ENCODE assay signal across 8 cellular contexts in the genomic region with DNA sequence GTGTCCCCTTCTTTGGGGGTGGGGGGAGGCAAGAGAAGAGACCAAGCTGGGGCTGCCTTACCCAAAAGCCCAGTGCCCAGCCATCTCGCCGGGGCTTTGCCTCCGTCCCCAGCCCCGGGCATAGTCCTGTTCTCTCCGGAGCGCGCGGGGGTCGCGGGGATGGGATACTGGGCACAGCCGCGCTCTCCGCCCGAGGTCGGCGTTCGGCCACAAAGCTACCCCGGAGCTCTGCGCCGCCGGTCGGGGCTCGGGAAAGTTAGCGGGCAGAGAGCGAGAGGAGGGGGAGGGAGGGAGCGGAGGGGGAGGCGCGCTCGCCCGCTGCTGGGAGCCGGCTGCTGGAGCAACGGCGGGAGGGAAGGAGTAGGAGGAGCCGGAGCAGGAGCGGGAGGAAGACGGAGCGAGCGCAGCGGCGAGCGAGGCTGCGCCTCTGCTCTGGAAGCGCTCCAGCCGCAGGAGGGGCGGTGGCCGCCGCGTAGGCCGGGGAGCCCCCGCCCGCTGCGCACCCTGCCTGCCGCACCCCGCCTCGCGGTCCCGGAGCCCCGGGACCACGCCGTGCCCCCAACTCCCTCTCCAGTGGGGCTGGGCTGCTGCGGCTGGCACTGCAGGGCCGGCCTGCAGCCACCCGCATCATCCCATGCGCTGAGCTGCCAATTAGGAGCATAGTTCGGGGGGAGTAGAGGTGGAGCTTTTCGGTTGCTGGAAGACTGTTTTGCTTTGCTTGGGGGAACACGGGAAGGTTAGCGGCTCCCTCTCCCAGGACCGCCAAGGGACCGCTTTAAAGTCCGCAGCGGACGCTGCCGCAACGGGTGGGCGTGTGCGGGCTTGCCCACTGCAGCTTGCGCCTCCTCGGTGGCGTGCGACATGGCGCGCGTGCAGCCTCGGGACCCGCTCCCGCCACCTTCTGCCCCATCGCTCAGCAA. TPM values are rescaled to one million over a fixed set of nuclear protein-coding genes. Genes with fewer than 3 reads are reported as not detected.
DNase-seq lines count a peak whose midpoint lies in the region; ATAC-seq and TF ChIP-seq lines count a peak whose summit lies in the region.

A gene with protein sequence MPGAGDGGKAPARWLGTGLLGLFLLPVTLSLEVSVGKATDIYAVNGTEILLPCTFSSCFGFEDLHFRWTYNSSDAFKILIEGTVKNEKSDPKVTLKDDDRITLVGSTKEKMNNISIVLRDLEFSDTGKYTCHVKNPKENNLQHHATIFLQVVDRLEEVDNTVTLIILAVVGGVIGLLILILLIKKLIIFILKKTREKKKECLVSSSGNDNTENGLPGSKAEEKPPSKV (minus strand): TSS at position 272 of the 920 bp plus-strand sequence. CDS start 150 bp downstream, at position 122.

- no peaks in the 10 kb centered on the region for H3K36me3 ChIP-seq in neural cell (ENCODE audit: insufficient read depth, low read length)

- no peak for TF ChIP-seq EP300 in neural cell (conservative IDR thresholded peaks at IDR 0.05; ENCODE audit: poor library complexity, severe bottlenecking)

- H3K27me3 ChIP-seq in neural cell (ENCODE audit: insufficient read depth, low read depth, low read length) = peaks cover 80% of the 10 kb centered on the region

- no peaks in the 10 kb centered on the region for H3K9me3 Mint-ChIP-seq in activated naive CD4-positive, alpha-beta T cell treated with anti-CD3 and anti-CD28 coated beads, Interleukin-2, amount 50 U/mL, for 72 hours

- no peaks in the 10 kb centered on the region for H3K36me3 Mint-ChIP-seq in activated naive CD4-positive, alpha-beta T cell treated with anti-CD3 and anti-CD28 coated beads, Interleukin-2, amount 50 U/mL, for 72 hours

- peak within 1 kb of the TSS; percentile 76 for H3K4me3 ChIP-seq in neural cell (ENCODE audit: low read length)

- H3K79me2 ChIP-seq in neural cell (replicated peaks; ENCODE audit: insufficient read depth, low read length) = no peaks in the 10 kb centered on the region

- no peaks in the 10 kb centered on the region for H4K20me1 ChIP-seq in neural cell (ENCODE audit: insufficient read depth)

- DNase-seq in ELF-1 (ENCODE audit: low read depth, low spot score) (peak; percentile 78), NCI-H146 (lab: John Stamatoyannopoulos, UW) (peak; percentile 63), globus pallidus (ENCODE audit: low spot score) (peak; percentile 45)
- DNase-seq in activated naive CD4-positive, alpha-beta T cell treated with anti-CD3 and anti-CD28 coated beads, Interleukin-2, amount 50 U/mL, for 72 hours (ENCODE audit: low spot score in 2 of 2) = no peak

- peak; percentile 56 to 59 for ATAC-seq in activated naive CD4-positive, alpha-beta T cell treated with anti-CD3 and anti-CD28 coated beads, Interleukin-2, amount 50 U/mL, for 72 hours
- ATAC-seq in GM21515 (IDR thresholded peaks at IDR 0.05; ENCODE audit: unreplicated experiment) (no peak), HG02970 (IDR thresholded peaks at IDR 0.05; ENCODE audit: low FRiP score, unreplicated experiment) (no peak), HG02571 (IDR thresholded peaks at IDR 0.05; ENCODE audit: unreplicated experiment) (no peak)

- H3K27ac ChIP-seq in neural cell (ENCODE audit: low read length) = no peak within 1 kb of the TSS

- H3K9me3 ChIP-seq in neural cell (ENCODE audit: low read length) = no peaks in the 10 kb centered on the region

- H3K9me2 ChIP-seq in neural cell (ENCODE audit: insufficient read depth, low read length) = no peaks in the 10 kb centered on the region

- peak within 1 kb of the TSS; percentile 54 for H3K9ac ChIP-seq in neural cell (ENCODE audit: low read length)

- TF ChIP-seq CTCF in neural cell (IDR thresholded peaks at IDR 0.05; ENCODE audit: poor library complexity, severe bottlenecking) = no peak

- H3K27ac Mint-ChIP-seq in activated naive CD4-positive, alpha-beta T cell treated with anti-CD3 and anti-CD28 coated beads, Interleukin-2, amount 50 U/mL, for 72 hours = no peak within 1 kb of the TSS

- H3K4me2 ChIP-seq in neural cell (ENCODE audit: low read length) = peak within 1 kb of the TSS; percentile 89

- no peaks in the 10 kb centered on the region for H3F3A ChIP-seq in neural cell (ENCODE audit: insufficient read depth, low read length, poor library complexity, severe bottlenecking)

- peak; percentile 29 for TF ChIP-seq RAD21 in neural cell (conservative IDR thresholded peaks at IDR 0.05)

- H2AFZ ChIP-seq in neural cell (ENCODE audit: low read depth, low read length) = peak within 1 kb of the TSS; percentile 49

TF ChIP-seq in neural cell, 6 proteins besides CTCF, POLR2A, EP300 and RAD21:
- TF ChIP-seq, protein P1, sequence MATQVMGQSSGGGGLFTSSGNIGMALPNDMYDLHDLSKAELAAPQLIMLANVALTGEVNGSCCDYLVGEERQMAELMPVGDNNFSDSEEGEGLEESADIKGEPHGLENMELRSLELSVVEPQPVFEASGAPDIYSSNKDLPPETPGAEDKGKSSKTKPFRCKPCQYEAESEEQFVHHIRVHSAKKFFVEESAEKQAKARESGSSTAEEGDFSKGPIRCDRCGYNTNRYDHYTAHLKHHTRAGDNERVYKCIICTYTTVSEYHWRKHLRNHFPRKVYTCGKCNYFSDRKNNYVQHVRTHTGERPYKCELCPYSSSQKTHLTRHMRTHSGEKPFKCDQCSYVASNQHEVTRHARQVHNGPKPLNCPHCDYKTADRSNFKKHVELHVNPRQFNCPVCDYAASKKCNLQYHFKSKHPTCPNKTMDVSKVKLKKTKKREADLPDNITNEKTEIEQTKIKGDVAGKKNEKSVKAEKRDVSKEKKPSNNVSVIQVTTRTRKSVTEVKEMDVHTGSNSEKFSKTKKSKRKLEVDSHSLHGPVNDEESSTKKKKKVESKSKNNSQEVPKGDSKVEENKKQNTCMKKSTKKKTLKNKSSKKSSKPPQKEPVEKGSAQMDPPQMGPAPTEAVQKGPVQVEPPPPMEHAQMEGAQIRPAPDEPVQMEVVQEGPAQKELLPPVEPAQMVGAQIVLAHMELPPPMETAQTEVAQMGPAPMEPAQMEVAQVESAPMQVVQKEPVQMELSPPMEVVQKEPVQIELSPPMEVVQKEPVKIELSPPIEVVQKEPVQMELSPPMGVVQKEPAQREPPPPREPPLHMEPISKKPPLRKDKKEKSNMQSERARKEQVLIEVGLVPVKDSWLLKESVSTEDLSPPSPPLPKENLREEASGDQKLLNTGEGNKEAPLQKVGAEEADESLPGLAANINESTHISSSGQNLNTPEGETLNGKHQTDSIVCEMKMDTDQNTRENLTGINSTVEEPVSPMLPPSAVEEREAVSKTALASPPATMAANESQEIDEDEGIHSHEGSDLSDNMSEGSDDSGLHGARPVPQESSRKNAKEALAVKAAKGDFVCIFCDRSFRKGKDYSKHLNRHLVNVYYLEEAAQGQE (IDR thresholded peaks at IDR 0.05; ENCODE audit: borderline replicate concordance) = peak; percentile 18
- TF ChIP-seq TAF1 (IDR thresholded peaks at IDR 0.05; ENCODE audit: low read depth) (no peak), POLR2AphosphoS5 (IDR thresholded peaks at IDR 0.05) (no peak), SMC3 (conservative IDR thresholded peaks at IDR 0.05; ENCODE audit: poor library complexity) (no peak), MXI1 (conservative IDR thresholded peaks at IDR 0.05; ENCODE audit: poor library complexity, severe bottlenecking) (peak; percentile 72)

RNA-seq across cellular contexts. Expression of the gene that starts here (rescaled TPM):
- total RNA-seq in activated naive CD4-positive, alpha-beta T cell treated with anti-CD3 and anti-CD28 coated beads, Interleukin-2, amount 50 U/mL, for 72 hours = 1 to 10 TPM in 1 of 2 donors, under 1 TPM in 1; 0.25 to 1.8 TPM
- 0.61 and 0.92 TPM in 2 replicates for polyA plus RNA-seq in neural cell
- polyA minus RNA-seq in neural cell = 0.73 TPM in 1 of 2 replicates, not detected in the other

Comparison
In these comparisons a context has a peak if more than half of its experiments do, and no peak if none do; other contexts are left out.
1. DNase-seq: peak in ELF-1 (single experiment), NCI-H146 (single experiment) and globus pallidus (single experiment); none in activated naive CD4-positive, alpha-beta T cell treated with anti-CD3 and anti-CD28 coated beads, Interleukin-2, amount 50 U/mL, for 72 hours (0 of 2).
2. ATAC-seq: peak in activated naive CD4-positive, alpha-beta T cell treated with anti-CD3 and anti-CD28 coated beads, Interleukin-2, amount 50 U/mL, for 72 hours (2 of 2); none in GM21515 (single experiment), HG02970 (single experiment) and HG02571 (single experiment).